In the genomic region with DNA sequence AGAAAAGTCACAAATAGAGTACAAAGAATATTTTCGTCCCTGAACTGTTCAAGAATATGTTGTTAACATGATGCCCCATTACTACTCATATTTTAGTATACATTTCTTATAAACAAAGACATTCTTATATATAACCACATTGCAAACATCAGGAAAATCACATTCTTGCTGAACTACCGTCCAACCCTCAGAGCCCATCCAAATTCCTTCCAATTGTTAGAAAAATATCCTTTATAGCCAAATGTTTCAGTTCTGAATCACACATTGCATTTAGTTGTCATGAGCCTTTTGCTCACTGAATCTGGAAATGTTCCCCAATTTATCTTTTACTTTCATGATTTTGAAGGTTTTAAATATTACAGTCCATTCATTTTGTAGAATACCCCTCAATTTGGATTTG, we compare ENCODE assay signal across 1 cellular context.
TF ChIP-seq lines count a peak whose summit lies in the region.

No MANE protein-coding gene starts in this region.

TF ChIP-seq in GM23338, 12 proteins besides CTCF, POLR2A, EP300 and RAD21 (continued from another document):
- TF ChIP-seq ZNF462 (CRISPR knock-in tag; IDR thresholded peaks at IDR 0.05) (no peak), EZH2phosphoT487 (IDR thresholded peaks at IDR 0.05; ENCODE audit: unreplicated experiment) (no peak)
